Comparison of ENCODE assay signal across 8 cellular contexts in genomic region chr22:16869630-16870029, GRCh38. TPM values are rescaled to one million over a fixed set of nuclear protein-coding genes. Genes with fewer than 3 reads are reported as not detected.
"Had no signal": no experiment of that assay in that cellular context is flagged by ENCODE, and none has a peak within 500 bp of the region (broad histone marks: within the 10 kb centered on the region; RNA-seq: fewer than 3 reads in every experiment).

No MANE protein-coding gene starts in this region.

RNA-seq across cellular contexts. Expression of gene XKR3, which starts 44.4 kb away (rescaled TPM):
- total RNA-seq: activated CD4-positive, alpha-beta memory T cell treated with anti-CD3 and anti-CD28 coated beads for 36 hours; activated naive CD4-positive, alpha-beta T cell treated with anti-CD3 and anti-CD28 coated beads for 36 hours; activated T-cell treated with anti-CD3 and anti-CD28 coated beads, Interleukin-2, amount 50 U/mL, for 4 hours; activated T-helper 1 cell treated with anti-CD3 and anti-CD28 coated beads, Interleukin-12 subunit alpha, Interleukin-12 subunit beta, Interleukin-2, Interleukin-4 antibody, amounts not matched to agents 30 ng/mL and 10 ng/mL and 1 ng/mL, durations not matched to agents 14 hours and 24 hours and 36 hours; cardiac muscle cell; PC-3; Peyer's patch; Right ventricle myocardium superior had no signal
- polyA plus RNA-seq: cardiac muscle cell had no signal
